ENCODE assay signal across 16 cellular contexts in the genomic region with DNA sequence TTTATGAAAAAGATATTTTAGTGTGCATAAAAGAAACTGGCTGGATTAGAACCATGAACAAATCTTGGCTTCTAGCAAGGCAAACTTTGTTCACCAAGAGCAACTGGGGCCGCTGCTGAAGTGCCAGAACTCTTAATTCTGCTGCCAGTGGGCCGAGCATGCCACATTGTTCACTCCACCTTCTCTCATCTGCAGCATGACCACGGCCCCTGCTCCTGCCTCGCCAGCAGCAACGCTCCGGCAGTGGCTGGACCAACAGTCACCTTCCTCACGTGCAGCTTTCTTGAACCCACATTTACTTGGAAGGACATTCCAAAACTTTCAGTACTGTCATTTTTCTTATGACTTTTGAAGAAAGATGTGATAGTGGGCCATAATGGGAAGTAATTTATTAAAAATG.
DNase-seq lines count a peak whose midpoint lies in the region; ATAC-seq and TF ChIP-seq lines count a peak whose summit lies in the region.
"Had no signal": no experiment of that assay in that cellular context is flagged by ENCODE, and none has a peak within 500 bp of the region (broad histone marks: within the 10 kb centered on the region; RNA-seq: fewer than 3 reads in every experiment).

No MANE protein-coding gene starts in this region.

- peaks cover 38% of the 10 kb centered on the region for H3K4me1 ChIP-seq in OCI-LY1 (ENCODE audit: insufficient read depth, low read length, severe bottlenecking)
- H3K4me1 ChIP-seq: BE2C had no signal

- no peak for ATAC-seq in HG02571 (IDR thresholded peaks at IDR 0.05; ENCODE audit: unreplicated experiment)
- ATAC-seq: GM23338, HepG2 had no signal

- peak overlapping the region; percentile 45 for H3K27ac ChIP-seq in OCI-LY1 (ENCODE audit: low read depth, low read length, poor library complexity, severe bottlenecking)
- no peak overlapping the region for H3K27ac ChIP-seq in dorsolateral prefrontal cortex

- no peaks in the 10 kb centered on the region for H3F3A ChIP-seq in OCI-LY1 (ENCODE audit: insufficient read depth, low read length)

- no peaks in the 10 kb centered on the region for H3K9me3 Mint-ChIP-seq in chondrocyte (ENCODE audit: low read depth)
- no peaks in the 10 kb centered on the region for H3K9me3 Mint-ChIP-seq in neural crest cell
- H3K9me3 Mint-ChIP-seq: GM23338 had no signal

- H3K27ac Mint-ChIP-seq in chondrocyte (ENCODE audit: unreplicated experiment) (peak overlapping the region; percentile 75), neural crest cell (ENCODE audit: unreplicated experiment) (peak overlapping the region; percentile 43)
- H3K27ac Mint-ChIP-seq: CD4-positive, CD25-positive, alpha-beta regulatory T cell; GM23338 had no signal

- H3K27me3 ChIP-seq in OCI-LY1 (ENCODE audit: insufficient read depth, low read length): no peaks in the 10 kb centered on the region
- H3K27me3 ChIP-seq in dorsolateral prefrontal cortex: peaks cover 0 to 5% (median 0%) of the 10 kb centered on the region in 45 donors
- H3K27me3 ChIP-seq: BE2C had no signal

- no peak for TF ChIP-seq CTCF in OCI-LY1 (IDR thresholded peaks at IDR 0.05; ENCODE audit: low read length)
- TF ChIP-seq CTCF in chondrocyte (IDR thresholded peaks at IDR 0.05): no peak
- TF ChIP-seq CTCF in neural crest cell (conservative IDR thresholded peaks at IDR 0.05): no peak
- no peak for TF ChIP-seq CTCF in dorsolateral prefrontal cortex (IDR thresholded peaks at IDR 0.05 in 54 of 56, conservative IDR thresholded peaks at IDR 0.05 in 2 of 56; ENCODE audit: low read depth in 1 of 56, partially characterized antibody in 56 of 56)

- intact Hi-C loops in dorsolateral prefrontal cortex (cut with DNase I): no loop called here

- H3K36me3 Mint-ChIP-seq in chondrocyte (ENCODE audit: low read depth): peaks cover 2% of the 10 kb centered on the region
- H3K36me3 Mint-ChIP-seq in neural crest cell (ENCODE audit: low read depth): no peaks in the 10 kb centered on the region
- H3K36me3 Mint-ChIP-seq: CD4-positive, CD25-positive, alpha-beta regulatory T cell; CD8-positive, alpha-beta memory T cell had no signal

- H3K9ac ChIP-seq in OCI-LY1 (ENCODE audit: low read length): no peak overlapping the region

- H3K79me2 ChIP-seq in OCI-LY1 (ENCODE audit: insufficient read depth, low read length): no peaks in the 10 kb centered on the region

- H2AFZ ChIP-seq in OCI-LY1 (ENCODE audit: low read length): no peak overlapping the region
- H2AFZ ChIP-seq: GM23338 had no signal

- no peaks in the 10 kb centered on the region for H3K9me2 ChIP-seq in OCI-LY1 (ENCODE audit: low read depth, low read length)

- H3K4me1 Mint-ChIP-seq in chondrocyte (ENCODE audit: low read depth) (peaks cover 47% of the 10 kb centered on the region), neural crest cell (no peaks in the 10 kb centered on the region)
- H3K4me1 Mint-ChIP-seq: CD4-positive, CD25-positive, alpha-beta regulatory T cell; CD8-positive, alpha-beta memory T cell had no signal

- DNase-seq in chondrocyte (ENCODE audit: low spot score) (no peak), neural crest cell (ENCODE audit: low read depth, low spot score) (no peak), D341Med (ENCODE audit: low spot score) (no peak), dorsolateral prefrontal cortex (no peak)
- no peak for DNase-seq in activated CD4-positive, alpha-beta T cell treated with anti-CD3 and anti-CD28 coated beads, Interleukin-2, amount 50 U/mL, for 4 hours
- DNase-seq: ACHN; BE2C; C1 segment of cervical spinal cord; CD4-positive, CD25-positive, alpha-beta regulatory T cell; CD8-positive, alpha-beta memory T cell; COR-L47; HCEC 1CT had no signal

- no peaks in the 10 kb centered on the region; the same call in 1 of the 2 replicates for H3K36me3 ChIP-seq in OCI-LY1 (ENCODE audit: insufficient read depth, low read length)
- H3K36me3 ChIP-seq: BE2C had no signal

- H3K4me3 Mint-ChIP-seq in chondrocyte (ENCODE audit: unreplicated experiment) (no peak overlapping the region), neural crest cell (no peak overlapping the region)
- H3K4me3 Mint-ChIP-seq: CD4-positive, CD25-positive, alpha-beta regulatory T cell; CD8-positive, alpha-beta memory T cell; GM23338 had no signal

- H3K4me2 ChIP-seq in OCI-LY1 (ENCODE audit: low read length): no peak overlapping the region
- H3K4me2 ChIP-seq: GM23338 had no signal

- H4K20me1 ChIP-seq in OCI-LY1 (ENCODE audit: insufficient read depth, low read length): no peaks in the 10 kb centered on the region

- 0 out of 2 replicates have a peak, but pooled peaks cover 3% of the 10 kb centered on the region for H3K9me3 ChIP-seq in OCI-LY1 (ENCODE audit: low read length)
- H3K9me3 ChIP-seq: BE2C had no signal

- H3K4me3 ChIP-seq in OCI-LY1 (ENCODE audit: low read depth, low read length, poor library complexity, severe bottlenecking): no peak overlapping the region
- no peak overlapping the region for H3K4me3 ChIP-seq in dorsolateral prefrontal cortex
- H3K4me3 ChIP-seq: GM23338 had no signal

- H3K27me3 Mint-ChIP-seq in chondrocyte (ENCODE audit: low read depth): no peaks in the 10 kb centered on the region
- no peaks in the 10 kb centered on the region for H3K27me3 Mint-ChIP-seq in neural crest cell (ENCODE audit: low read depth)
- H3K27me3 Mint-ChIP-seq: CD8-positive, alpha-beta memory T cell had no signal
